In the genomic region with DNA sequence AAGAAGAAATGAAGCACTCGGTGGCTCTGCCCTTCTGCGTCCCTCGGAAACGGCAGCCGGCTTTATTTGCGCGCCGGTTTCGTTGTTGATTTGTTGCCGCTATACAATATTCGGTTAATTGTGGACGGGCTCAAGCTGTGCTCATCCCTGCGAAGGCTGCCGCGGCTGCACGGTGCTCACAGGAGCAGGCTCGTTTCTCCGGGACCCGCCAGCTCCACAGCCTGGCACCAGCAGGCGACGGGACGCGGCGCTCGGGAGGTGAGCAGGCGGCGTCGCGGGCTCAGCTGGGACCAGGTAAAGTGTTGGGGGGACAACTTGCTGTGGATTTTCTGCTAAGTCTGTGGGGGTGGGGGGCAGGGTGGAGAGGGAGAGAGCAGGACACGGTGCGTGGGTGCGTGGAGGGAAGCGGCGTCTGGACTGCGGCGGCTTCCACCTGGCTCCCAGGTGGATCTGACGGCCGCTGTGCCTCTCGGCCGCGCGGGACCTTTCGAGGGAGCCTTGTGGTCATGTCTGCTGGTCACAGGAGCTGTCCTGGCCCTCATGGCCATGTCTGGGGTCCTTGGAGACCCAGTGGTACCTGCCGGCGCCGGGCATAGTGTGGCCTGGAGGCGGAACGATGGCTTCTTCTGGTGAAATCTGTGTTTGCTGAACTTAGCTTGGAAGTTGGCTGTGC, we compare ENCODE assay signal across 2 cellular contexts.
TF ChIP-seq lines count a peak whose summit lies in the region.

No MANE protein-coding gene starts in this region.

TF ChIP-seq in SK-N-SH treated with all-trans-retinoic acid at 6 μM for 48 hours, 23 proteins besides CTCF, POLR2A, EP300 and RAD21 (continued from another document):
- TF ChIP-seq, protein P1, sequence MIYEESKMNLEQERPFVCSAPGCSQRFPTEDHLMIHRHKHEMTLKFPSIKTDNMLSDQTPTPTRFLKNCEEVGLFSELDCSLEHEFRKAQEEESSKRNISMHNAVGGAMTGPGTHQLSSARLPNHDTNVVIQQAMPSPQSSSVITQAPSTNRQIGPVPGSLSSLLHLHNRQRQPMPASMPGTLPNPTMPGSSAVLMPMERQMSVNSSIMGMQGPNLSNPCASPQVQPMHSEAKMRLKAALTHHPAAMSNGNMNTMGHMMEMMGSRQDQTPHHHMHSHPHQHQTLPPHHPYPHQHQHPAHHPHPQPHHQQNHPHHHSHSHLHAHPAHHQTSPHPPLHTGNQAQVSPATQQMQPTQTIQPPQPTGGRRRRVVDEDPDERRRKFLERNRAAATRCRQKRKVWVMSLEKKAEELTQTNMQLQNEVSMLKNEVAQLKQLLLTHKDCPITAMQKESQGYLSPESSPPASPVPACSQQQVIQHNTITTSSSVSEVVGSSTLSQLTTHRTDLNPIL (CRISPR knock-in tag; IDR thresholded peaks at IDR 0.05; ENCODE audit: low read depth): no peak
- TF ChIP-seq TCF4 (CRISPR knock-in tag; IDR thresholded peaks at IDR 0.05; ENCODE audit: borderline replicate concordance) (no peak), ZC3H10 (CRISPR knock-in tag; IDR thresholded peaks at IDR 0.05) (no peak), PPARA (CRISPR knock-in tag; IDR thresholded peaks at IDR 0.05; ENCODE audit: borderline replicate concordance) (no peak), RARB (CRISPR knock-in tag; IDR thresholded peaks at IDR 0.05) (no peak), GLIS3 (CRISPR knock-in tag; IDR thresholded peaks at IDR 0.05) (no peak), ZNF565 (CRISPR knock-in tag; conservative IDR thresholded peaks at IDR 0.05; ENCODE audit: low read depth) (no peak), OSR1 (CRISPR knock-in tag; IDR thresholded peaks at IDR 0.05) (no peak)
- TF ChIP-seq, protein P2, sequence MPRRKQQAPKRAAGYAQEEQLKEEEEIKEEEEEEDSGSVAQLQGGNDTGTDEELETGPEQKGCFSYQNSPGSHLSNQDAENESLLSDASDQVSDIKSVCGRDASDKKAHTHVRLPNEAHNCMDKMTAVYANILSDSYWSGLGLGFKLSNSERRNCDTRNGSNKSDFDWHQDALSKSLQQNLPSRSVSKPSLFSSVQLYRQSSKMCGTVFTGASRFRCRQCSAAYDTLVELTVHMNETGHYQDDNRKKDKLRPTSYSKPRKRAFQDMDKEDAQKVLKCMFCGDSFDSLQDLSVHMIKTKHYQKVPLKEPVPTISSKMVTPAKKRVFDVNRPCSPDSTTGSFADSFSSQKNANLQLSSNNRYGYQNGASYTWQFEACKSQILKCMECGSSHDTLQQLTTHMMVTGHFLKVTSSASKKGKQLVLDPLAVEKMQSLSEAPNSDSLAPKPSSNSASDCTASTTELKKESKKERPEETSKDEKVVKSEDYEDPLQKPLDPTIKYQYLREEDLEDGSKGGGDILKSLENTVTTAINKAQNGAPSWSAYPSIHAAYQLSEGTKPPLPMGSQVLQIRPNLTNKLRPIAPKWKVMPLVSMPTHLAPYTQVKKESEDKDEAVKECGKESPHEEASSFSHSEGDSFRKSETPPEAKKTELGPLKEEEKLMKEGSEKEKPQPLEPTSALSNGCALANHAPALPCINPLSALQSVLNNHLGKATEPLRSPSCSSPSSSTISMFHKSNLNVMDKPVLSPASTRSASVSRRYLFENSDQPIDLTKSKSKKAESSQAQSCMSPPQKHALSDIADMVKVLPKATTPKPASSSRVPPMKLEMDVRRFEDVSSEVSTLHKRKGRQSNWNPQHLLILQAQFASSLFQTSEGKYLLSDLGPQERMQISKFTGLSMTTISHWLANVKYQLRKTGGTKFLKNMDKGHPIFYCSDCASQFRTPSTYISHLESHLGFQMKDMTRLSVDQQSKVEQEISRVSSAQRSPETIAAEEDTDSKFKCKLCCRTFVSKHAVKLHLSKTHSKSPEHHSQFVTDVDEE (CRISPR knock-in tag; IDR thresholded peaks at IDR 0.05): no peak
TF ChIP-seq in SK-N-SH treated with all-trans-retinoic acid at 6 μM for 48 hours: peak in this region for 0.

TF ChIP-seq in SK-N-SH, 30 proteins besides CTCF, POLR2A, EP300 and RAD21 (continued from another document):
- TF ChIP-seq, protein P3, sequence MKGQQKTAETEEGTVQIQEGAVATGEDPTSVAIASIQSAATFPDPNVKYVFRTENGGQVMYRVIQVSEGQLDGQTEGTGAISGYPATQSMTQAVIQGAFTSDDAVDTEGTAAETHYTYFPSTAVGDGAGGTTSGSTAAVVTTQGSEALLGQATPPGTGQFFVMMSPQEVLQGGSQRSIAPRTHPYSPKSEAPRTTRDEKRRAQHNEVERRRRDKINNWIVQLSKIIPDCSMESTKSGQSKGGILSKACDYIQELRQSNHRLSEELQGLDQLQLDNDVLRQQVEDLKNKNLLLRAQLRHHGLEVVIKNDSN (IDR thresholded peaks at IDR 0.05; ENCODE audit: borderline replicate concordance, low read depth): no peak
- TF ChIP-seq RFX5 (IDR thresholded peaks at IDR 0.05; ENCODE audit: low read length) (no peak), SIN3A (IDR thresholded peaks at IDR 0.05; ENCODE audit: borderline replicate concordance, low read depth, low read length) (no peak)
